ENCODE assay signal across 16 cellular contexts in the genomic region with DNA sequence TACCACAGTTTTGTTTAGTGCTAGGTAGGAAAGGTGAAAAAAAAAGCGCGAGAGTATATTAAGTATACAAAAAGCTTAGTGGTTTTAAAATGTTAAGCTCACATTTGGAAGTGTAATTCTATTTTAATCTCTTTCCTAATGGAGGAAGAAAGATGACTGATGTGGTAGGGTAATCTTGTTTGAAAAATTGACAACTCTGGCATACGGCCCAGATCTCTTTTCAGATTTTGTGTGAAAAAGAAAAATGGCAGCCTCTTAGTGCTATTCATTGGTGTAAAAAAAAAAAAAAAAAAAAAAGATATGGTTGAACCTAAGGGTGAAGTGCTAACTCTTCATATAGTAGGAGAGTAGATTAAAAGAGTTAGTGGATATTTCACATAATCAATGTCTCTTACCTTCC.
"Had no signal": no experiment of that assay in that cellular context is flagged by ENCODE, and none has a peak within 500 bp of the region (broad histone marks: within the 10 kb centered on the region; RNA-seq: fewer than 3 reads in every experiment).

No MANE protein-coding gene starts in this region.

- DNase-seq: dermis blood vessel endothelial cell; effector CD4-positive, alpha-beta T cell; endodermal cell; immature natural killer cell; naive thymus-derived CD4-positive, alpha-beta T cell; nephron progenitor cell; psoas muscle; retina; sigmoid colon; stimulated activated CD4-positive, alpha-beta T cell treated with anti-CD3 and anti-CD28 coated beads, Interleukin-2, amount 100 ng/mL, for 24 hours; stimulated activated CD4-positive, alpha-beta T cell treated with anti-CD3 and anti-CD28 coated beads, Interleukin-4, amount 100 ng/mL, for 4 hours; stimulated activated naive B cell treated with anti-CD40 and anti-IgM and Interleukin-4, amounts not matched to agents 10 μg/mL and 1 μg/mL and 100 μg/mL, for 72 hours; stimulated activated naive CD8-positive, alpha-beta T cell treated with anti-CD3 and anti-CD28 coated beads, Interleukin-15, amount 100 ng/mL, for 72 hours; trophoblast cell had no signal

- H3K27me3 Mint-ChIP-seq: naive thymus-derived CD4-positive, alpha-beta T cell; stimulated activated naive B cell treated with anti-CD40 and anti-IgM and Interleukin-4, amounts not matched to agents 10 μg/mL and 1 μg/mL and 100 μg/mL, for 72 hours; stimulated activated naive CD8-positive, alpha-beta T cell treated with anti-CD3 and anti-CD28 coated beads, Interleukin-15, amount 100 ng/mL, for 72 hours had no signal

- H3K27ac ChIP-seq: gastroesophageal sphincter, parathyroid adenoma, psoas muscle, sigmoid colon had no signal

- H3K27ac Mint-ChIP-seq: endodermal cell; immature natural killer cell; naive thymus-derived CD4-positive, alpha-beta T cell; nephron progenitor cell; stimulated activated naive B cell treated with anti-CD40 and anti-IgM and Interleukin-4, amounts not matched to agents 10 μg/mL and 1 μg/mL and 100 μg/mL, for 72 hours; stimulated activated naive CD8-positive, alpha-beta T cell treated with anti-CD3 and anti-CD28 coated beads, Interleukin-15, amount 100 ng/mL, for 72 hours had no signal

- H3K4me1 ChIP-seq: parathyroid adenoma, psoas muscle had no signal

- H3K4me3 Mint-ChIP-seq: endodermal cell; immature natural killer cell; naive thymus-derived CD4-positive, alpha-beta T cell; nephron progenitor cell; stimulated activated naive B cell treated with anti-CD40 and anti-IgM and Interleukin-4, amounts not matched to agents 10 μg/mL and 1 μg/mL and 100 μg/mL, for 72 hours; stimulated activated naive CD8-positive, alpha-beta T cell treated with anti-CD3 and anti-CD28 coated beads, Interleukin-15, amount 100 ng/mL, for 72 hours had no signal

- ATAC-seq: gastroesophageal sphincter; naive thymus-derived CD4-positive, alpha-beta T cell; psoas muscle; stimulated activated naive B cell treated with anti-CD40 and anti-IgM and Interleukin-4, amounts not matched to agents 10 μg/mL and 1 μg/mL and 100 μg/mL, for 72 hours; stimulated activated naive CD8-positive, alpha-beta T cell treated with anti-CD3 and anti-CD28 coated beads, Interleukin-15, amount 100 ng/mL, for 72 hours had no signal

- H3K27me3 ChIP-seq: gastroesophageal sphincter, sigmoid colon had no signal

- H3K4me1 Mint-ChIP-seq: endodermal cell; nephron progenitor cell; stimulated activated naive CD8-positive, alpha-beta T cell treated with anti-CD3 and anti-CD28 coated beads, Interleukin-15, amount 100 ng/mL, for 72 hours had no signal
